Comparison of ENCODE assay signal across 36 cellular contexts in genomic region chr1:230392141-230392909, GRCh38. TPM values are rescaled to one million over a fixed set of nuclear protein-coding genes. Genes with fewer than 3 reads are reported as not detected.
DNase-seq lines count a peak whose midpoint lies in the region; ATAC-seq, FAIRE-seq and TF ChIP-seq lines count a peak whose summit lies in the region.
"Had no signal": no experiment of that assay in that cellular context is flagged by ENCODE, and none has a peak within 500 bp of the region (broad histone marks: within the 10 kb centered on the region; RNA-seq: fewer than 3 reads in every experiment).

No MANE protein-coding gene starts in this region.

- POLR2A ChIA-PET in HEK293 (lab: Yijun Ruan, JAX): interaction anchor here (1.3 kb wide), 1 partner anchor 10 kb away, joined by 3 read pairs; no protein-coding TSS in a partner anchor

- peaks cover 0 to 3% (median 0%) of the 10 kb centered on the region in 11 experiments; a peak in 3 of 22 replicates for H3K9me3 ChIP-seq in BLaER1 treated with 17β-estradiol and CSF1 and Interleukin-3, amounts not matched to agents 10 nM and 100 nM (replicated peaks in 1 of 11)
- H3K9me3 ChIP-seq in HEK293 (ENCODE audit: control insufficient read depth, insufficient read depth, low read depth, low read length): no peaks in the 10 kb centered on the region
- no peaks in the 10 kb centered on the region for H3K9me3 ChIP-seq in endodermal cell (ENCODE audit: control insufficient read depth, low read length)
- H3K9me3 ChIP-seq: lower lobe of right lung, mucosa of descending colon, SK-N-SH, testis had no signal

- H3K4me1 ChIP-seq in BLaER1 treated with 17β-estradiol and CSF1 and Interleukin-3, amounts not matched to agents 10 nM and 100 nM: peaks cover 20 to 42% (median 37%) of the 10 kb centered on the region in 10 experiments
- H3K4me1 ChIP-seq in HEK293 (ENCODE audit: control insufficient read depth, insufficient read depth, low read length) (no peaks in the 10 kb centered on the region), endodermal cell (ENCODE audit: control insufficient read depth, insufficient read depth, low read length) (no peaks in the 10 kb centered on the region)
- H3K4me1 ChIP-seq: lower lobe of right lung, testis had no signal

- H3K4me1 Mint-ChIP-seq in endodermal cell: peaks cover 15% of the 10 kb centered on the region
- H3K4me1 Mint-ChIP-seq: B cell had no signal

- peak overlapping the region; percentile 24 to 67 (median 43); a peak in 17 of 22 replicates for H3K9ac ChIP-seq in BLaER1 treated with 17β-estradiol and CSF1 and Interleukin-3, amounts not matched to agents 10 nM and 100 nM
- H3K9ac ChIP-seq in endodermal cell (ENCODE audit: extremely low read depth, low read length, poor library complexity, severe bottlenecking): no peak overlapping the region
- H3K9ac ChIP-seq: SK-N-SH had no signal

- H3K4me2 ChIP-seq in BLaER1 treated with 17β-estradiol and CSF1 and Interleukin-3, amounts not matched to agents 10 nM and 100 nM: peak overlapping the region; percentile 64 to 86 (median 77)
- H3K4me2 ChIP-seq: SK-N-SH had no signal

- no peaks in the 10 kb centered on the region for H3K27me3 ChIP-seq in BLaER1 treated with 17β-estradiol and CSF1 and Interleukin-3, amounts not matched to agents 10 nM and 100 nM
- no peaks in the 10 kb centered on the region for H3K27me3 ChIP-seq in endodermal cell (ENCODE audit: control insufficient read depth, insufficient read depth, low read length, poor library complexity, severe bottlenecking)
- H3K27me3 ChIP-seq: testis had no signal

- CTCF ChIA-PET in HEK293 (lab: Yijun Ruan, JAX): no interaction called here

- no peak for TF ChIP-seq POLR2A in GM12891 (IDR thresholded peaks at IDR 0.05; ENCODE audit: low read depth, low read length)

- WGBS in endodermal cell (ENCODE audit: insufficient coverage in 1 of 2, insufficient read length in 1 of 2), 2 experiments: 50 to 69% methylated on average over 2 to 18 of the region's 19 CpGs

- H4K20me1 ChIP-seq in BLaER1 treated with 17β-estradiol and CSF1 and Interleukin-3, amounts not matched to agents 10 nM and 100 nM: peaks cover 0 to 68% (median 0%) of the 10 kb centered on the region in 11 experiments; a peak in 4 of 22 replicates

- no peaks in the 10 kb centered on the region for H3K9me3 Mint-ChIP-seq in endodermal cell
- H3K9me3 Mint-ChIP-seq: activated CD4-positive, alpha-beta memory T cell treated with anti-CD3 and anti-CD28 coated beads for 36 hours; activated T-helper 1 cell treated with anti-CD3 and anti-CD28 coated beads, Interleukin-12 subunit alpha, Interleukin-12 subunit beta, Interleukin-2, Interleukin-4 antibody, amounts not matched to agents 30 ng/mL and 10 ng/mL and 1 ng/mL, durations not matched to agents 14 hours and 24 hours and 36 hours; natural killer cell treated with Interleukin-12 subunit alpha and Interleukin-12 subunit beta and Interleukin-15 and Interleukin-18, amount 100 ng/mL, for 72 hours; T-helper 1 cell treated with Interleukin-12 subunit alpha and Interleukin-12 subunit beta and Interleukin-4 antibody, amounts not matched to agents 30 μg/mL and 1 μg/mL, for 36 hours had no signal

- no peak for FAIRE-seq in GM12891 (lab: Jason Lieb, UNC)
- FAIRE-seq: endometrium, kidney, urothelium cell line had no signal

- H3K4me3 Mint-ChIP-seq in endodermal cell: no peak overlapping the region
- H3K4me3 Mint-ChIP-seq: activated CD4-positive, alpha-beta memory T cell treated with anti-CD3 and anti-CD28 coated beads for 36 hours; activated naive CD4-positive, alpha-beta T cell treated with anti-CD3 and anti-CD28 coated beads for 36 hours; activated T-helper 1 cell treated with anti-CD3 and anti-CD28 coated beads, Interleukin-12 subunit alpha, Interleukin-12 subunit beta, Interleukin-2, Interleukin-4 antibody, amounts not matched to agents 30 ng/mL and 10 ng/mL and 1 ng/mL, durations not matched to agents 14 hours and 24 hours and 36 hours; B cell; HFFc6; natural killer cell treated with Interleukin-12 subunit alpha and Interleukin-12 subunit beta and Interleukin-15 and Interleukin-18, amount 100 ng/mL, for 72 hours; T-helper 1 cell treated with Interleukin-12 subunit alpha and Interleukin-12 subunit beta and Interleukin-4 antibody, amounts not matched to agents 30 μg/mL and 1 μg/mL, for 36 hours had no signal

- H3K36me3 Mint-ChIP-seq in endodermal cell (ENCODE audit: low read depth): no peaks in the 10 kb centered on the region
- H3K36me3 Mint-ChIP-seq: activated CD4-positive, alpha-beta memory T cell treated with anti-CD3 and anti-CD28 coated beads for 36 hours; natural killer cell treated with Interleukin-12 subunit alpha and Interleukin-12 subunit beta and Interleukin-15 and Interleukin-18, amount 100 ng/mL, for 72 hours had no signal

- DNase-seq in endodermal cell: peak; percentile 46
- DNase-seq in posterior vena cava (ENCODE audit: low spot score): peak; percentile 68
- no peak for DNase-seq in GM12891 (ENCODE audit: insufficient read length, low spot score)
- DNase-seq in NCI-H524 (lab: John Stamatoyannopoulos, UW): no peak
- DNase-seq: ACHN; activated CD4-positive, alpha-beta memory T cell treated with anti-CD3 and anti-CD28 coated beads for 36 hours; activated CD4-positive, CD25-positive, alpha-beta regulatory T cell treated with anti-CD3 and anti-CD28 coated beads, Interleukin-2, amount 50 U/mL, for 72 hours; activated CD8-positive, alpha-beta memory T cell treated with anti-CD3 and anti-CD28 coated beads, Interleukin-2, amount 50 U/mL, for 4 hours; activated naive CD4-positive, alpha-beta T cell treated with anti-CD3 and anti-CD28 coated beads for 36 hours; dermis blood vessel endothelial cell; DMS53; foreskin fibroblast; HFFc6; KBM-7; kidney; lower lobe of right lung; mucosa of descending colon; NCI-H1092; NCI-H1694; NCI-H526; PC-3; SK-N-SH; stimulated activated naive CD4-positive, alpha-beta T cell treated with Interleukin-2 at 50 U/mL for 16 hours; testis had no signal

- ATAC-seq in GM19351 (IDR thresholded peaks at IDR 0.05; ENCODE audit: unreplicated experiment): no peak
- ATAC-seq: lower lobe of right lung, mucosa of descending colon, PC-3 had no signal

- H3K27ac Mint-ChIP-seq in endodermal cell: no peak overlapping the region
- H3K27ac Mint-ChIP-seq: activated CD4-positive, alpha-beta memory T cell treated with anti-CD3 and anti-CD28 coated beads for 36 hours; activated naive CD4-positive, alpha-beta T cell treated with anti-CD3 and anti-CD28 coated beads for 36 hours; activated T-helper 1 cell treated with anti-CD3 and anti-CD28 coated beads, Interleukin-12 subunit alpha, Interleukin-12 subunit beta, Interleukin-2, Interleukin-4 antibody, amounts not matched to agents 30 ng/mL and 10 ng/mL and 1 ng/mL, durations not matched to agents 14 hours and 24 hours and 36 hours; B cell; HFFc6; natural killer cell treated with Interleukin-12 subunit alpha and Interleukin-12 subunit beta and Interleukin-15 and Interleukin-18, amount 100 ng/mL, for 72 hours; T-helper 1 cell treated with Interleukin-12 subunit alpha and Interleukin-12 subunit beta and Interleukin-4 antibody, amounts not matched to agents 30 μg/mL and 1 μg/mL, for 36 hours had no signal

- peak overlapping the region in 2 of 10 experiments; percentile 17 to 52; a peak in 4 of 20 replicates for H3K4me3 ChIP-seq in BLaER1 treated with 17β-estradiol and CSF1 and Interleukin-3, amounts not matched to agents 10 nM and 100 nM
- H3K4me3 ChIP-seq in HEK293 (ENCODE audit: low read depth, low read length): no peak overlapping the region
- no peak overlapping the region for H3K4me3 ChIP-seq in endodermal cell (ENCODE audit: low read length)
- H3K4me3 ChIP-seq: esophagus muscularis mucosa, lower lobe of right lung, mucosa of descending colon, skin epidermis, testis had no signal

- H3K27ac ChIP-seq in BLaER1 treated with 17β-estradiol and CSF1 and Interleukin-3, amounts not matched to agents 10 nM and 100 nM: peak overlapping the region in 9 of 11 experiments; percentile 20 to 77 (median 59); a peak in 16 of 22 replicates
- H3K27ac ChIP-seq in HEK293 (ENCODE audit: extremely low read depth, low read depth, low read length) (no peak overlapping the region), endodermal cell (ENCODE audit: low read depth, low read length) (no peak overlapping the region)
- H3K27ac ChIP-seq: esophagus muscularis mucosa, lower lobe of right lung, skin epidermis, testis had no signal

- intact Hi-C loops in posterior vena cava (cut with DNase I): no loop called here

- peaks cover 0 to 37% (median 0%) of the 10 kb centered on the region in 11 experiments; a peak in 4 of 22 replicates for H3K36me3 ChIP-seq in BLaER1 treated with 17β-estradiol and CSF1 and Interleukin-3, amounts not matched to agents 10 nM and 100 nM
- H3K36me3 ChIP-seq in HEK293 (ENCODE audit: control insufficient read depth in 2 of 2, insufficient read depth in 1 of 2, low read length in 2 of 2): no peaks in the 10 kb centered on the region
- no peaks in the 10 kb centered on the region for H3K36me3 ChIP-seq in endodermal cell (ENCODE audit: control insufficient read depth, insufficient read depth, low read length)
- H3K36me3 ChIP-seq: esophagus muscularis mucosa, lower lobe of right lung had no signal

- H3K27me3 Mint-ChIP-seq in endodermal cell (ENCODE audit: insufficient read depth): no peaks in the 10 kb centered on the region

- no peak for TF ChIP-seq CTCF in HEK293 (tag by site-specific recombination; IDR thresholded peaks at IDR 0.05)
- TF ChIP-seq CTCF in endodermal cell (conservative IDR thresholded peaks at IDR 0.05): no peak

TF ChIP-seq in HEK293, 187 proteins besides CTCF, POLR2A, EP300 and RAD21:
- TF ChIP-seq KLF7 (tag by site-specific recombination; IDR thresholded peaks at IDR 0.05; ENCODE audit: borderline replicate concordance): no peak
- TF ChIP-seq ZNF394 (tag by site-specific recombination; IDR thresholded peaks at IDR 0.05; ENCODE audit: borderline replicate concordance): no peak
- peak; percentile 59; the same call in 1 of the 2 replicates for TF ChIP-seq TRIM28 (IDR thresholded peaks at IDR 0.05; ENCODE audit: borderline replicate concordance, low read length)
TF ChIP-seq in HEK293: peak in this region for 1.

TF ChIP-seq in GM12891, 5 proteins besides CTCF, POLR2A, EP300 and RAD21:
- TF ChIP-seq TAF1 (IDR thresholded peaks at IDR 0.05; ENCODE audit: low read depth, low read length): no peak

RNA-seq across cellular contexts. Expression of gene PGBD5, which starts 33.8 kb away (rescaled TPM):
- 1 to 10 TPM; 1.3 to 4.6 TPM for total RNA-seq in endodermal cell
- polyA plus RNA-seq in endodermal cell (2013, experiment 1 of 2): 5.8 TPM
- 4.1 TPM for polyA plus RNA-seq in endodermal cell (2013, experiment 2 of 2)
- under 1 TPM; 0.43 to 0.56 TPM for total RNA-seq in posterior vena cava
- polyA plus RNA-seq in GM12891 (2012; ENCODE audit: low read depth, missing spikeins): 0.01 TPM
- total RNA-seq: activated naive CD4-positive, alpha-beta T cell treated with anti-CD3 and anti-CD28 coated beads for 36 hours; activated T-helper 1 cell treated with anti-CD3 and anti-CD28 coated beads, Interleukin-12 subunit alpha, Interleukin-12 subunit beta, Interleukin-2, Interleukin-4 antibody, amounts not matched to agents 30 ng/mL and 10 ng/mL and 1 ng/mL, durations not matched to agents 14 hours and 24 hours and 36 hours; B cell; HT-29 had no signal

Comparison
In these comparisons a context has a peak if more than half of its experiments do, and no peak if none do; other contexts are left out.
1. H3K27ac ChIP-seq: peak in BLaER1 treated with 17β-estradiol and CSF1 and Interleukin-3, amounts not matched to agents 10 nM and 100 nM (9 of 11); none in HEK293 (single experiment) and endodermal cell (single experiment).
2. DNase-seq: peak in endodermal cell (single experiment) and posterior vena cava (single experiment); none in GM12891 (single experiment) and NCI-H524 (0 of 2).